In genomic region chr13:73421310-73421912, GRCh38 we compare ENCODE assay signal across 1 cellular context.
TF ChIP-seq lines count a peak whose summit lies in the region.

No MANE protein-coding gene starts in this region.

TF ChIP-seq in HCT116, 20 proteins besides CTCF, POLR2A, EP300 and RAD21 (continued from another document):
- no peak for TF ChIP-seq ZBTB33 (IDR thresholded peaks at IDR 0.05; ENCODE audit: extremely low read depth, insufficient replicate concordance, low read length)
- TF ChIP-seq SIN3A (IDR thresholded peaks at IDR 0.05; ENCODE audit: low read depth) = no peak
- TF ChIP-seq EZH2phosphoT487 (IDR thresholded peaks at IDR 0.05; ENCODE audit: borderline replicate concordance) = no peak
- TF ChIP-seq EZH2 (IDR thresholded peaks at IDR 0.05) = no peak
- no peak for TF ChIP-seq TCF7L2 (IDR thresholded peaks at IDR 0.05; ENCODE audit: borderline replicate concordance, extremely low read depth, insufficient read depth, insufficient read length)
- TF ChIP-seq ZNF274 (IDR thresholded peaks at IDR 0.05; ENCODE audit: low read depth, low read length) = no peak
- TF ChIP-seq, protein P1, sequence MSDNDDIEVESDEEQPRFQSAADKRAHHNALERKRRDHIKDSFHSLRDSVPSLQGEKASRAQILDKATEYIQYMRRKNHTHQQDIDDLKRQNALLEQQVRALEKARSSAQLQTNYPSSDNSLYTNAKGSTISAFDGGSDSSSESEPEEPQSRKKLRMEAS (IDR thresholded peaks at IDR 0.05) = no peak
- TF ChIP-seq YY1 (IDR thresholded peaks at IDR 0.05; ENCODE audit: extremely low read depth, insufficient replicate concordance, low read depth, low read length) = no peak
- peak; percentile 66; the same call in 1 of the 2 replicates for TF ChIP-seq SRF (IDR thresholded peaks at IDR 0.05; ENCODE audit: low read depth)
- TF ChIP-seq SP1 (IDR thresholded peaks at IDR 0.05; ENCODE audit: low read depth) = peak; percentile 90
- TF ChIP-seq, protein P2, sequence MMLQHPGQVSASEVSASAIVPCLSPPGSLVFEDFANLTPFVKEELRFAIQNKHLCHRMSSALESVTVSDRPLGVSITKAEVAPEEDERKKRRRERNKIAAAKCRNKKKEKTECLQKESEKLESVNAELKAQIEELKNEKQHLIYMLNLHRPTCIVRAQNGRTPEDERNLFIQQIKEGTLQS (IDR thresholded peaks at IDR 0.05) = 0 out of 2 replicates have a peak, but pooled peaks have one; percentile 3
- peak; percentile 55; the same call in 1 of the 2 replicates for TF ChIP-seq EGR1 (IDR thresholded peaks at IDR 0.05; ENCODE audit: low read depth)
